ENCODE assay signal across 8 cellular contexts in genomic region chr17:30234954-30235353, GRCh38. TPM values are rescaled to one million over a fixed set of nuclear protein-coding genes. Genes with fewer than 3 reads are reported as not detected.
DNase-seq lines count a peak whose midpoint lies in the region; ATAC-seq and TF ChIP-seq lines count a peak whose summit lies in the region.
"Had no signal": no experiment of that assay in that cellular context is flagged by ENCODE, and none has a peak within 500 bp of the region (broad histone marks: within the 10 kb centered on the region; RNA-seq: fewer than 3 reads in every experiment).

No MANE protein-coding gene starts in this region.

- peaks cover 24% of the 10 kb centered on the region for H3K4me1 Mint-ChIP-seq in endodermal cell

- no peak overlapping the region for H3K9ac ChIP-seq in endodermal cell (ENCODE audit: extremely low read depth, low read length, poor library complexity, severe bottlenecking)
- no peak overlapping the region for H3K9ac ChIP-seq in rectal smooth muscle tissue (ENCODE audit: low read length)

- H3K4me3 Mint-ChIP-seq in endodermal cell = peak overlapping the region; percentile 27

- WGBS in endodermal cell (ENCODE audit: insufficient coverage in 1 of 2, insufficient read length in 1 of 2), 2 experiments = 69 to 78% methylated on average over 12 of the region's 12 CpGs
- WGBS in aorta, 2 donors = 47 to 50% methylated on average over 12 of the region's 12 CpGs

- H3K27me3 Mint-ChIP-seq in endodermal cell (ENCODE audit: insufficient read depth) = peaks cover 81% of the 10 kb centered on the region

- H3K9me3 ChIP-seq in endodermal cell (ENCODE audit: control insufficient read depth, low read length) (peaks cover 3% of the 10 kb centered on the region), aorta (ENCODE audit: control insufficient read depth, low read length) (no peaks in the 10 kb centered on the region)

- H3K9me3 Mint-ChIP-seq in endodermal cell = peaks cover 9% of the 10 kb centered on the region

- H3K27ac ChIP-seq in endodermal cell (ENCODE audit: low read depth, low read length) (no peak overlapping the region), rectal smooth muscle tissue (ENCODE audit: low read depth, low read length) (no peak overlapping the region), aorta (ENCODE audit: low read depth in 1 of 2, low read length in 2 of 2) (no peak overlapping the region)
- H3K27ac ChIP-seq: PC-9 had no signal

- H3K4me1 ChIP-seq in endodermal cell (ENCODE audit: control insufficient read depth, insufficient read depth, low read length) = no peaks in the 10 kb centered on the region
- peaks cover 3% of the 10 kb centered on the region for H3K4me1 ChIP-seq in rectal smooth muscle tissue (ENCODE audit: control insufficient read depth, insufficient read depth, low read length)
- H3K4me1 ChIP-seq in aorta (ENCODE audit: control insufficient read depth in 1 of 2, insufficient read depth in 2 of 2, low read length in 2 of 2) = no peaks in the 10 kb centered on the region

- H3K4me3 ChIP-seq in GM12864 (ENCODE audit: low read depth, low read length) (peak overlapping the region; percentile 51), endodermal cell (ENCODE audit: low read length) (no peak overlapping the region), rectal smooth muscle tissue (ENCODE audit: low read length) (peak overlapping the region; percentile 52), aorta (ENCODE audit: low read length in 2 of 2) (no peak overlapping the region)

- intact Hi-C loops in aorta (cut with DNase I) = no loop called here

- H3K36me3 Mint-ChIP-seq in endodermal cell (ENCODE audit: low read depth) = peaks cover 4% of the 10 kb centered on the region

- ATAC-seq in HG03460 (IDR thresholded peaks at IDR 0.05; ENCODE audit: unreplicated experiment) = peak; percentile 60
- no peak for ATAC-seq in aorta (ENCODE audit: low FRiP score)
- ATAC-seq in left lobe of liver = no peak

- H3K36me3 ChIP-seq in endodermal cell (ENCODE audit: control insufficient read depth, insufficient read depth, low read length) (no peaks in the 10 kb centered on the region), rectal smooth muscle tissue (ENCODE audit: control insufficient read depth, insufficient read depth, low read length) (no peaks in the 10 kb centered on the region), aorta (ENCODE audit: control insufficient read depth in 1 of 2, insufficient read depth in 2 of 2, low read length in 1 of 2) (no peaks in the 10 kb centered on the region)

- no peak for TF ChIP-seq CTCF in GM12864 (IDR thresholded peaks at IDR 0.05; ENCODE audit: low read depth, low read length, missing control alignments)
- no peak for TF ChIP-seq CTCF in endodermal cell (conservative IDR thresholded peaks at IDR 0.05)

- H3K27ac Mint-ChIP-seq in endodermal cell = no peak overlapping the region

- DNase-seq in GM12864 (ENCODE audit: low read depth) (peak; percentile 31), endodermal cell (no peak), T-helper 9 cell (no peak), aorta (no peak), left lobe of liver (ENCODE audit: low spot score) (no peak)

- peaks cover 80% of the 10 kb centered on the region for H3K27me3 ChIP-seq in endodermal cell (ENCODE audit: control insufficient read depth, insufficient read depth, low read length, poor library complexity, severe bottlenecking)
- peaks cover 22% of the 10 kb centered on the region for H3K27me3 ChIP-seq in rectal smooth muscle tissue (ENCODE audit: control insufficient read depth, insufficient read depth, low read length)
- no peaks in the 10 kb centered on the region for H3K27me3 ChIP-seq in aorta (ENCODE audit: control insufficient read depth in 1 of 2, insufficient read depth in 2 of 2, low read length in 1 of 2)

RNA-seq across cellular contexts. Expression of gene SLC6A4, which starts 0.5 kb away (rescaled TPM):
- total RNA-seq in endodermal cell (1 to 10 TPM in 1 of 2 donors, under 1 TPM in 1; 0.38 to 1.8 TPM), aorta (under 1 TPM; 0.27 to 0.45 TPM), left lobe of liver (0.13 TPM)
- polyA plus RNA-seq in endodermal cell (2013, experiment 1 of 2) = not detected
- polyA plus RNA-seq in endodermal cell (2013, experiment 2 of 2) = not detected
- polyA plus RNA-seq in aorta = 1 to 10 TPM in 1 of 2 donors, under 1 TPM in 1; 0.13 to 1.1 TPM
- total RNA-seq: PC-9 had no signal

RNA-seq across cellular contexts. Expression of gene BLMH, which starts 56.8 kb away (rescaled TPM):
- total RNA-seq in endodermal cell (10 to 100 TPM; 84.7 to 92.0 TPM), aorta (10 to 100 TPM; 28.5 to 37.8 TPM), left lobe of liver (8.1 TPM)
- 65.9 TPM for polyA plus RNA-seq in endodermal cell (2013, experiment 1 of 2)
- polyA plus RNA-seq in endodermal cell (2013, experiment 2 of 2) = 59.6 TPM
- polyA plus RNA-seq in aorta = 10 to 100 TPM; 20.0 to 26.3 TPM

Comparison
In these comparisons a context has a peak if more than half of its experiments do, and no peak if none do; other contexts are left out.
1. H3K4me3 ChIP-seq: peak in GM12864 (single experiment) and rectal smooth muscle tissue (single experiment); none in endodermal cell (single experiment) and aorta (0 of 2).